ENCODE assay signal across 25 cellular contexts in genomic region chr9:34374339-34374738, GRCh38. TPM values are rescaled to one million over a fixed set of nuclear protein-coding genes. Genes with fewer than 3 reads are reported as not detected.
A peak's percentile ranks its signal among the peaks of the same experiment; 100 is the strongest.
DNase-seq lines count a peak whose midpoint lies in the region; ATAC-seq and TF ChIP-seq lines count a peak whose summit lies in the region.
"Had no signal": no experiment of that assay in that cellular context is flagged by ENCODE, and none has a peak within 500 bp of the region (broad histone marks: within the 10 kb centered on the region; RNA-seq: fewer than 3 reads in every experiment).

No MANE protein-coding gene starts in this region.

- CTCF ChIA-PET in Calu3 (lab: Charles Lee) = no interaction called here
- CTCF ChIA-PET in naive thymus-derived CD4-positive, alpha-beta T cell (lab: Charles Lee) = interaction anchor here (0.6 to 1.7 kb wide), 3 partner anchors 15 to 42 kb away, joined by 3 to 5 read pairs (median 5); no protein-coding TSS in a partner anchor
- CTCF ChIA-PET in activated CD4-positive, alpha-beta memory T cell treated with anti-CD3 and anti-CD28 coated beads for 36 hours (lab: Charles Lee) = interaction anchor here (0.7 to 7.8 kb wide), 3 partner anchors 29 to 77 kb away, joined by 3 to 68 read pairs (median 10); no protein-coding TSS in a partner anchor

- POLR2A ChIA-PET in naive thymus-derived CD4-positive, alpha-beta T cell (lab: Charles Lee) = interaction anchor here (1.3 kb wide), 1 partner anchor 35 kb away, joined by 3 read pairs; no protein-coding TSS in a partner anchor
- POLR2A ChIA-PET in activated CD4-positive, alpha-beta memory T cell treated with anti-CD3 and anti-CD28 coated beads for 36 hours (lab: Charles Lee) = no interaction called here

- H3K36me3 ChIP-seq in endodermal cell (ENCODE audit: control insufficient read depth, insufficient read depth, low read length) = peaks cover 45% of the 10 kb centered on the region
- H3K36me3 ChIP-seq in naive thymus-derived CD4-positive, alpha-beta T cell (ENCODE audit: control insufficient read depth in 2 of 3, insufficient read depth in 3 of 3, low read length in 3 of 3) = no peaks in the 10 kb centered on the region
- H3K36me3 ChIP-seq in stomach smooth muscle (ENCODE audit: control insufficient read depth in 2 of 2, insufficient read depth in 2 of 2, low read length in 2 of 2) = peaks cover 14 to 25% of the 10 kb centered on the region in 2 donors
- H3K36me3 ChIP-seq: BE2C, breast epithelium, suprapubic skin had no signal

- H3K4me3 ChIP-seq in endodermal cell (ENCODE audit: low read length) = peak overlapping the region; percentile 92
- no peak overlapping the region for H3K4me3 ChIP-seq in naive thymus-derived CD4-positive, alpha-beta T cell (ENCODE audit: low read length)
- no peak overlapping the region for H3K4me3 ChIP-seq in stomach smooth muscle (ENCODE audit: low read length in 2 of 2)
- H3K4me3 ChIP-seq: breast epithelium, GM12878, heart right ventricle, suprapubic skin had no signal

- intact Hi-C loops in Calu3 (cut with micrococcal nuclease; ENCODE audit: unreplicated experiment) = no loop called here
- intact Hi-C loops in naive thymus-derived CD4-positive, alpha-beta T cell (cut with micrococcal nuclease) = loop anchor here in 1 of 2 donors (10.0 kb wide), 2 partner anchors 1080 to 1440 kb away; partner anchors contain the start of genes HINT2, NFX1 and SPAG8
- intact Hi-C loops in activated CD4-positive, alpha-beta memory T cell treated with anti-CD3 and anti-CD28 coated beads for 36 hours (cut with micrococcal nuclease) = no loop called here

- no peak for TF ChIP-seq CTCF in Calu3 (IDR thresholded peaks at IDR 0.05; ENCODE audit: unreplicated experiment)
- no peak for TF ChIP-seq CTCF in endodermal cell (conservative IDR thresholded peaks at IDR 0.05)

- peaks cover 21% of the 10 kb centered on the region for H3K9me3 ChIP-seq in endodermal cell (ENCODE audit: control insufficient read depth, low read length)
- H3K9me3 ChIP-seq in naive thymus-derived CD4-positive, alpha-beta T cell (ENCODE audit: control insufficient read depth in 2 of 3, low read length in 3 of 3) = no peaks in the 10 kb centered on the region
- H3K9me3 ChIP-seq in stomach smooth muscle (ENCODE audit: control insufficient read depth in 2 of 2, low read length in 2 of 2) = no peaks in the 10 kb centered on the region
- H3K9me3 ChIP-seq: BE2C, breast epithelium, suprapubic skin had no signal

- H3K4me3 Mint-ChIP-seq in Calu3 (ENCODE audit: low read depth, unreplicated experiment) = no peak overlapping the region
- peak overlapping the region; percentile 87 for H3K4me3 Mint-ChIP-seq in endodermal cell
- H3K4me3 Mint-ChIP-seq in naive thymus-derived CD4-positive, alpha-beta T cell = no peak overlapping the region
- no peak overlapping the region for H3K4me3 Mint-ChIP-seq in activated CD4-positive, alpha-beta memory T cell treated with anti-CD3 and anti-CD28 coated beads for 36 hours
- H3K4me3 Mint-ChIP-seq: activated CD4-positive, alpha-beta T cell treated with anti-CD3 and anti-CD28 coated beads for 36 hours; effector memory CD8-positive, alpha-beta T cell; natural killer cell; stimulated activated naive B cell treated with anti-CD40 and anti-IgM and Interleukin-4, amounts not matched to agents 10 μg/mL and 1 μg/mL and 100 μg/mL, for 72 hours had no signal

- no peak for ATAC-seq in naive thymus-derived CD4-positive, alpha-beta T cell
- ATAC-seq: activated CD4-positive, alpha-beta T cell treated with anti-CD3 and anti-CD28 coated beads for 36 hours; activated naive CD4-positive, alpha-beta T cell treated with anti-CD3 and anti-CD28 coated beads, Interleukin-2, amount 50 U/mL, for 72 hours; effector memory CD8-positive, alpha-beta T cell; GM12878; heart right ventricle; natural killer cell; Panc1; stimulated activated naive B cell treated with anti-CD40 and anti-IgM and Interleukin-4, amounts not matched to agents 10 μg/mL and 1 μg/mL and 100 μg/mL, for 72 hours had no signal

- H3K27me3 ChIP-seq in endodermal cell (ENCODE audit: control insufficient read depth, insufficient read depth, low read length, poor library complexity, severe bottlenecking) = peaks cover 5% of the 10 kb centered on the region
- H3K27me3 ChIP-seq in naive thymus-derived CD4-positive, alpha-beta T cell (ENCODE audit: control insufficient read depth in 2 of 2, insufficient read depth in 2 of 2, low read length in 2 of 2) = no peaks in the 10 kb centered on the region
- H3K27me3 ChIP-seq in stomach smooth muscle (ENCODE audit: control insufficient read depth in 1 of 2, insufficient read depth in 2 of 2, low read length in 2 of 2) = no peaks in the 10 kb centered on the region
- H3K27me3 ChIP-seq: BE2C, breast epithelium had no signal

- H3K27me3 Mint-ChIP-seq in Calu3 (ENCODE audit: unreplicated experiment) = peaks cover 8% of the 10 kb centered on the region
- peaks cover 11% of the 10 kb centered on the region for H3K27me3 Mint-ChIP-seq in endodermal cell (ENCODE audit: insufficient read depth)
- H3K27me3 Mint-ChIP-seq in naive thymus-derived CD4-positive, alpha-beta T cell = no peaks in the 10 kb centered on the region
- H3K27me3 Mint-ChIP-seq in activated CD4-positive, alpha-beta memory T cell treated with anti-CD3 and anti-CD28 coated beads for 36 hours = no peaks in the 10 kb centered on the region
- H3K27me3 Mint-ChIP-seq: activated CD4-positive, alpha-beta T cell treated with anti-CD3 and anti-CD28 coated beads for 36 hours; effector memory CD8-positive, alpha-beta T cell; stimulated activated naive B cell treated with anti-CD40 and anti-IgM and Interleukin-4, amounts not matched to agents 10 μg/mL and 1 μg/mL and 100 μg/mL, for 72 hours had no signal

- H3K27ac Mint-ChIP-seq in Calu3 (ENCODE audit: unreplicated experiment) (peak overlapping the region; percentile 0), endodermal cell (peak overlapping the region; percentile 99)
- peak overlapping the region in 5 of 9 donors; percentile 2 to 23 (median 12) for H3K27ac Mint-ChIP-seq in naive thymus-derived CD4-positive, alpha-beta T cell
- no peak overlapping the region for H3K27ac Mint-ChIP-seq in activated CD4-positive, alpha-beta memory T cell treated with anti-CD3 and anti-CD28 coated beads for 36 hours
- H3K27ac Mint-ChIP-seq: activated CD4-positive, alpha-beta T cell treated with anti-CD3 and anti-CD28 coated beads for 36 hours; mesothelial cell of epicardium; stimulated activated naive B cell treated with anti-CD40 and anti-IgM and Interleukin-4, amounts not matched to agents 10 μg/mL and 1 μg/mL and 100 μg/mL, for 72 hours had no signal

- H3K27ac ChIP-seq in endodermal cell (ENCODE audit: low read depth, low read length) (no peak overlapping the region), stomach smooth muscle (ENCODE audit: low read length) (peak overlapping the region; percentile 88)
- H3K27ac ChIP-seq in naive thymus-derived CD4-positive, alpha-beta T cell (ENCODE audit: low read depth, low read length) = no peak overlapping the region
- H3K27ac ChIP-seq: heart right ventricle, suprapubic skin had no signal

- H3K4me1 Mint-ChIP-seq in Calu3 (ENCODE audit: low read depth, unreplicated experiment) = peaks cover 33% of the 10 kb centered on the region
- peaks cover 19% of the 10 kb centered on the region for H3K4me1 Mint-ChIP-seq in endodermal cell
- H3K4me1 Mint-ChIP-seq in naive thymus-derived CD4-positive, alpha-beta T cell = peaks cover 14 to 27% (median 22%) of the 10 kb centered on the region in 7 donors
- H3K4me1 Mint-ChIP-seq in activated CD4-positive, alpha-beta memory T cell treated with anti-CD3 and anti-CD28 coated beads for 36 hours (ENCODE audit: low read depth) = peaks cover 14% of the 10 kb centered on the region

- WGBS in endodermal cell (ENCODE audit: insufficient coverage in 1 of 2, insufficient read length in 1 of 2), 2 experiments = 84 to 94% methylated on average over 2 to 3 of the region's 3 CpGs

- H3K4me1 ChIP-seq in endodermal cell (ENCODE audit: control insufficient read depth, insufficient read depth, low read length) (no peaks in the 10 kb centered on the region), stomach smooth muscle (ENCODE audit: control insufficient read depth, insufficient read depth, low read length) (peaks cover 44% of the 10 kb centered on the region)
- H3K4me1 ChIP-seq in naive thymus-derived CD4-positive, alpha-beta T cell (ENCODE audit: control insufficient read depth in 2 of 2, insufficient read depth in 2 of 2, low read length in 2 of 2) = peaks cover 6 to 7% of the 10 kb centered on the region in 2 donors
- H3K4me1 ChIP-seq: BE2C had no signal

- H3K36me3 Mint-ChIP-seq in Calu3 (ENCODE audit: insufficient read depth, unreplicated experiment) = peaks cover 28% of the 10 kb centered on the region
- H3K36me3 Mint-ChIP-seq in endodermal cell (ENCODE audit: low read depth) = peaks cover 44% of the 10 kb centered on the region
- peaks cover 0 to 12% (median 5%) of the 10 kb centered on the region in 5 donors for H3K36me3 Mint-ChIP-seq in naive thymus-derived CD4-positive, alpha-beta T cell
- peaks cover 10% of the 10 kb centered on the region for H3K36me3 Mint-ChIP-seq in activated CD4-positive, alpha-beta memory T cell treated with anti-CD3 and anti-CD28 coated beads for 36 hours
- H3K36me3 Mint-ChIP-seq: natural killer cell had no signal

- H3K9me3 Mint-ChIP-seq in Calu3 (ENCODE audit: low read depth, unreplicated experiment) = no peaks in the 10 kb centered on the region
- H3K9me3 Mint-ChIP-seq in endodermal cell = peaks cover 34% of the 10 kb centered on the region
- H3K9me3 Mint-ChIP-seq in naive thymus-derived CD4-positive, alpha-beta T cell = peaks cover 0 to 2% (median 0%) of the 10 kb centered on the region in 11 donors
- no peaks in the 10 kb centered on the region for H3K9me3 Mint-ChIP-seq in activated CD4-positive, alpha-beta memory T cell treated with anti-CD3 and anti-CD28 coated beads for 36 hours
- H3K9me3 Mint-ChIP-seq: activated naive CD4-positive, alpha-beta T cell treated with anti-CD3 and anti-CD28 coated beads, Interleukin-2, amount 50 U/mL, for 72 hours; effector memory CD8-positive, alpha-beta T cell; mesothelial cell of epicardium; natural killer cell had no signal

- BruUV-seq in Calu3 (replicated peaks; lab: Mats Ljungman, UMichigan) = no TSS peak

- peak overlapping the region; percentile 71 for H3K9ac ChIP-seq in endodermal cell (ENCODE audit: extremely low read depth, low read length, poor library complexity, severe bottlenecking)
- H3K9ac ChIP-seq in stomach smooth muscle (ENCODE audit: low read length in 2 of 2) = no peak overlapping the region

- DNase-seq in Calu3 (no peak), endodermal cell (no peak), cerebellar nuclear complex (lab: John Stamatoyannopoulos, UW) (no peak)
- no peak for DNase-seq in naive thymus-derived CD4-positive, alpha-beta T cell
- DNase-seq in activated CD8-positive, alpha-beta memory T cell treated with anti-CD3 and anti-CD28 coated beads, Interleukin-2, amount 50 U/mL, for 4 hours = no peak
- DNase-seq in activated CD4-positive, alpha-beta memory T cell treated with anti-CD3 and anti-CD28 coated beads for 36 hours = no peak
- DNase-seq: activated CD4-positive, alpha-beta T cell treated with anti-CD3 and anti-CD28 coated beads for 36 hours; BE2C; effector memory CD8-positive, alpha-beta T cell; foreskin fibroblast; heart right ventricle; Kasumi-1; kidney; natural killer cell; NCI-H1417 treated with DMSO at 0.1 percent for 48 hours; nucleus accumbens; SHP77; stimulated activated naive B cell treated with anti-CD40 and anti-IgM and Interleukin-4, amounts not matched to agents 10 μg/mL and 1 μg/mL and 100 μg/mL, for 72 hours had no signal

RNA-seq across cellular contexts. Expression of gene MYORG, which starts 2.4 kb away (rescaled TPM):
- total RNA-seq in Calu3 (2022) (11.5 and 12.5 TPM in 2 replicates), endodermal cell (10 to 100 TPM; 56.7 to 58.8 TPM)
- 10.2 TPM for polyA plus RNA-seq in endodermal cell (2013, experiment 1 of 2)
- polyA plus RNA-seq in endodermal cell (2013, experiment 2 of 2) = 10.9 TPM
- total RNA-seq in naive thymus-derived CD4-positive, alpha-beta T cell = 1 to 10 TPM in 2 of 5 experiments, under 1 TPM in 3; 0.60 to 1.9 (median 0.78) TPM
- polyA plus RNA-seq in naive thymus-derived CD4-positive, alpha-beta T cell = 1 to 10 TPM in 1 of 2 donors, under 1 TPM in 1; 0.28 to 1.4 TPM
- 1 to 10 TPM; 1.9 to 2.9 TPM for total RNA-seq in activated CD4-positive, alpha-beta memory T cell treated with anti-CD3 and anti-CD28 coated beads for 36 hours

RNA-seq across cellular contexts. Expression of gene NUDT2, which starts 45.0 kb away (rescaled TPM):
- total RNA-seq in Calu3 (2022) (10.1 and 12.2 TPM in 2 replicates), endodermal cell (10 to 100 TPM; 20.6 to 29.4 TPM)
- polyA plus RNA-seq in endodermal cell (2013, experiment 1 of 2) = 20.2 TPM
- 21.4 TPM for polyA plus RNA-seq in endodermal cell (2013, experiment 2 of 2)
- total RNA-seq in naive thymus-derived CD4-positive, alpha-beta T cell = 10 to 100 TPM in 4 of 5 experiments, 1 to 10 TPM in 1; 7.5 to 30.0 (median 22.7) TPM
- polyA plus RNA-seq in naive thymus-derived CD4-positive, alpha-beta T cell = 10 to 100 TPM; 27.7 to 63.3 TPM
- total RNA-seq in activated CD4-positive, alpha-beta memory T cell treated with anti-CD3 and anti-CD28 coated beads for 36 hours = 10 to 100 TPM; 42.4 to 43.3 TPM

RNA-seq across cellular contexts. Expression of gene KIF24, which starts 45.3 kb away (rescaled TPM):
- total RNA-seq in Calu3 (2022) (4.1 and 4.2 TPM in 2 replicates), endodermal cell (10 to 100 TPM in 1 of 2 donors, 1 to 10 TPM in 1; 7.7 to 10.6 TPM)
- 7.7 TPM for polyA plus RNA-seq in endodermal cell (2013, experiment 1 of 2)
- 8.1 TPM for polyA plus RNA-seq in endodermal cell (2013, experiment 2 of 2)
- 1 to 10 TPM in 1 of 5 experiments, under 1 TPM in 4; 0.11 to 6.0 (median 0.35) TPM for total RNA-seq in naive thymus-derived CD4-positive, alpha-beta T cell
- polyA plus RNA-seq in naive thymus-derived CD4-positive, alpha-beta T cell = under 1 TPM; 0.19 to 0.23 TPM
- 1 to 10 TPM; 5.6 to 5.7 TPM for total RNA-seq in activated CD4-positive, alpha-beta memory T cell treated with anti-CD3 and anti-CD28 coated beads for 36 hours
